Comparison of ENCODE assay signal across 29 cellular contexts in the genomic region with DNA sequence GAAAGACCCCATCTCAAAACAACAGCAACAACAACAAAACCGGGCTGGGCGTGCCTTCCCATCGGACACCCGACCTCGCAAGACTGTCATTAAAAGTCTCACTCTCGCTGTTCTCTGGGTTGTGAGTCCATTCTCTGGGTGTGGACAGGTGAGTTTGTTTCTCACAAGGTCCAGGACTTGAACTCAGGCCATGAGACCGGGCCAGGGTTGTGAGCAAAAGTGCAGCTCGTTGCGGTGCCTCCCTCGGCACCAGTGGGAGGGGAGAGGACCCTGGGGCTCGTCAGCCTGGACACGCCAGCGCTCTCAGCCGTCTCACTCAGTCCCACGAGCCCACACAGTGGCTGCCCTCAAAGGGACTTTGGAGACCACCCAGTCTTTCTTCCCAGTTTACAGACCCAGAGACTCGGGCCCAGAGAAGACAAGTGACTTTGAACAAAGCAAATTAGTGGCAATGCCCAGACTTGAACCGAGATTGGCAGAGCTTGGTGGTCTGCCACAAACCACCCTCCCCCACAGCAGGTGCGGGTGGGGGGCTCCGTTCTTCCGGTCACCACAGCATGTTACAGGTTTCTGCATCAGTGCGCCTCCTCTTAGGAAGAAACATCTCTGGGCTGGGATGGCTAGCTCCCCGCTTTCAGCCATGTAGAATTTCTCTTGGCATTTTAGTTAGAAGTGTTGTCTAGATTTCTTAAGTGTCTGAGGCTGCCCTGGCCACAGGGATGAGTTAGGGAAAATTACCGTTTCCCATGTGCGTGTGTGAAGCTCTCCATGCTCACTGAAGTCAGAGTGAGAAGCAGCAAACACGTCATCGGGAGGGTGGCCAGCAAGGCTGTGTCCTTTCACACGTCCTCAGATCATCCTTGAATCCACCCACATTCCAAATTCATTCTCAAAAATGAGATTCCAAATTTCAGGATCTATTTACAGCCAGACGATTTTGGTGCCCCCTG. TPM values are rescaled to one million over a fixed set of nuclear protein-coding genes. Genes with fewer than 3 reads are reported as not detected.
DNase-seq lines count a peak whose midpoint lies in the region; ATAC-seq and TF ChIP-seq lines count a peak whose summit lies in the region.
"Had no signal": no experiment of that assay in that cellular context is flagged by ENCODE, and none has a peak within 500 bp of the region (broad histone marks: within the 10 kb centered on the region; RNA-seq: fewer than 3 reads in every experiment).

No MANE protein-coding gene starts in this region.

- no peak for ATAC-seq in T-cell (replicated peaks in 1 of 4)
- ATAC-seq in GM18858 (IDR thresholded peaks at IDR 0.05; ENCODE audit: unreplicated experiment): no peak
- ATAC-seq: foreskin keratinocyte; heart left ventricle; naive thymus-derived CD4-positive, alpha-beta T cell; stimulated activated naive CD8-positive, alpha-beta T cell treated with anti-CD3 and anti-CD28 coated beads, Interleukin-15, Interleukin-2, amounts not matched to agents 100 U/mL and 50 U/mL, for 24 hours had no signal

- no peaks in the 10 kb centered on the region for H3K79me2 ChIP-seq in osteoblast (ENCODE audit: insufficient read depth, low read length)

- peaks cover 0 to 3% of the 10 kb centered on the region in 2 donors for H3K27me3 Mint-ChIP-seq in T-cell

- H3K9me3 ChIP-seq in MG63: no peaks in the 10 kb centered on the region
- H3K9me3 ChIP-seq in osteoblast (ENCODE audit: low read depth, low read length): no peaks in the 10 kb centered on the region
- H3K9me3 ChIP-seq: heart left ventricle had no signal

- H4K20me1 ChIP-seq in osteoblast (ENCODE audit: insufficient read depth, low read length): no peaks in the 10 kb centered on the region
- H4K20me1 ChIP-seq: BLaER1 treated with 17β-estradiol and CSF1 and Interleukin-3, amounts not matched to agents 10 nM and 100 nM had no signal

- no peak overlapping the region for H2AFZ ChIP-seq in osteoblast (ENCODE audit: low read length)

- H3K4me2 ChIP-seq in osteoblast (ENCODE audit: insufficient read depth, low read length): no peak overlapping the region

- peaks cover 12 to 18% (median 15%) of the 10 kb centered on the region in 3 donors for H3K4me1 Mint-ChIP-seq in T-cell

- H3K27ac ChIP-seq in osteoblast (ENCODE audit: low read depth, low read length): no peak overlapping the region
- H3K27ac ChIP-seq: coronary artery, foreskin keratinocyte, heart left ventricle had no signal

- DNase-seq in AG20443 (ENCODE audit: low spot score) (peak; percentile 63), MG63 (peak; percentile 53), fibroblast of the aortic adventitia (ENCODE audit: low read depth) (peak; percentile 2), osteoblast (ENCODE audit: insufficient read length, low spot score, missing footprints) (peak; percentile 75), T-cell (no peak), nucleus accumbens (lab: John Stamatoyannopoulos, UW) (no peak)
- DNase-seq: activated B cell treated with CpG ODN at 0.5 μM for 24 hours; activated CD4-positive, alpha-beta T cell treated with anti-CD3 and anti-CD28 coated beads, Interleukin-2, amount 10 ng/mL, durations not matched to agents 7 days and 5 days; activated gamma-delta T cell; activated T-cell treated with anti-CD3 and anti-CD28 coated beads, Interleukin-2, amount 50 U/mL, for 1 hour; caudate nucleus; effector CD8-positive, alpha-beta T cell; foreskin keratinocyte; heart left ventricle; naive thymus-derived CD4-positive, alpha-beta T cell; NCI-H1436 treated with DMSO at 0.1 percent for 48 hours; NCI-H2081 treated with DMSO at 0.1 percent for 48 hours; NCI-H526 treated with DMSO at 0.1 percent for 48 hours; stimulated activated naive CD8-positive, alpha-beta T cell treated with anti-CD3 and anti-CD28 coated beads, Interleukin-15, Interleukin-2, amounts not matched to agents 100 U/mL and 50 U/mL, for 24 hours; SW 1271; T1000 had no signal

- H3K27me3 ChIP-seq in MG63: no peaks in the 10 kb centered on the region
- H3K27me3 ChIP-seq in osteoblast (ENCODE audit: insufficient read depth, low read length): peaks cover 13% of the 10 kb centered on the region
- H3K27me3 ChIP-seq: BLaER1 treated with 17β-estradiol and CSF1 and Interleukin-3, amounts not matched to agents 10 nM and 100 nM; foreskin keratinocyte had no signal

- no peak overlapping the region for H3K4me3 ChIP-seq in MG63
- no peak overlapping the region for H3K4me3 ChIP-seq in fibroblast of the aortic adventitia (ENCODE audit: low read depth, low read length)
- H3K4me3 ChIP-seq in osteoblast (ENCODE audit: insufficient read depth, low read length): no peak overlapping the region
- H3K4me3 ChIP-seq: BLaER1 treated with 17β-estradiol and CSF1 and Interleukin-3, amounts not matched to agents 10 nM and 100 nM; coronary artery; heart left ventricle had no signal

- no peak overlapping the region for H3K27ac Mint-ChIP-seq in T-cell
- H3K27ac Mint-ChIP-seq: activated B cell treated with CpG ODN at 0.5 μM for 24 hours; activated CD4-positive, alpha-beta T cell treated with anti-CD3 and anti-CD28 coated beads, Interleukin-2, amount 10 ng/mL, durations not matched to agents 7 days and 5 days had no signal

- CTCF ChIA-PET in T-cell (lab: Charles Lee): no interaction called here

- no peaks in the 10 kb centered on the region for H3K36me3 ChIP-seq in MG63
- no peaks in the 10 kb centered on the region for H3K36me3 ChIP-seq in osteoblast (ENCODE audit: insufficient read depth, low read length)
- H3K36me3 ChIP-seq: heart left ventricle had no signal

- no peaks in the 10 kb centered on the region for H3K4me1 ChIP-seq in osteoblast (ENCODE audit: insufficient read depth, low read length)
- H3K4me1 ChIP-seq: foreskin keratinocyte had no signal

- no peaks in the 10 kb centered on the region for H3K36me3 Mint-ChIP-seq in T-cell
- H3K36me3 Mint-ChIP-seq: naive thymus-derived CD4-positive, alpha-beta T cell had no signal

- no peak overlapping the region for H3K4me3 Mint-ChIP-seq in T-cell
- H3K4me3 Mint-ChIP-seq: activated B cell treated with CpG ODN at 0.5 μM for 24 hours; activated CD4-positive, alpha-beta T cell treated with anti-CD3 and anti-CD28 coated beads, Interleukin-2, amount 10 ng/mL, durations not matched to agents 7 days and 5 days; naive thymus-derived CD4-positive, alpha-beta T cell had no signal

- POLR2A ChIA-PET in T-cell (lab: Charles Lee): no interaction called here

- TF ChIP-seq CTCF in fibroblast of the aortic adventitia (IDR thresholded peaks at IDR 0.05; ENCODE audit: insufficient read depth, low read length): no peak
- TF ChIP-seq CTCF in osteoblast (IDR thresholded peaks at IDR 0.05; ENCODE audit: extremely low read depth, low read depth, low read length): no peak

- no peaks in the 10 kb centered on the region for H3K9me3 Mint-ChIP-seq in T-cell

RNA-seq across cellular contexts. Expression of gene LRRC3, which starts 28.3 kb away (rescaled TPM):
- total RNA-seq in MG63 (2014; rRNA removed; shearing (Covaris generic); ENCODE audit: low replicate concordance): 1.2 and 1.4 TPM in 2 replicates
- 0.16 and 0.45 TPM in 2 replicates for total RNA-seq in fibroblast of the aortic adventitia (ENCODE audit: low replicate concordance)
- 0.72 and 0.88 TPM in 2 replicates for total RNA-seq in osteoblast
- 1 to 10 TPM in 2 of 5 donors, under 1 TPM in 3; 0.76 to 2.2 (median 0.98) TPM for total RNA-seq in T-cell

RNA-seq across cellular contexts. Expression of gene KRTAP10-1, which starts 56.4 kb away (rescaled TPM):
- total RNA-seq in MG63 (2014; rRNA removed; shearing (Covaris generic); ENCODE audit: low replicate concordance): not detected in 2 replicates
- total RNA-seq in fibroblast of the aortic adventitia (ENCODE audit: low replicate concordance) (not detected in 2 replicates), osteoblast (not detected in 2 replicates), T-cell (not detected)
- total RNA-seq: activated B cell treated with CpG ODN at 0.5 μM for 24 hours; activated CD4-positive, alpha-beta T cell treated with anti-CD3 and anti-CD28 coated beads, Interleukin-2, amount 10 ng/mL, durations not matched to agents 7 days and 5 days; activated CD8-positive, alpha-beta memory T cell treated with anti-CD3 and anti-CD28 coated beads for 36 hours; epithelial cell of proximal tubule; foreskin keratinocyte; heart left ventricle; naive thymus-derived CD4-positive, alpha-beta T cell; omental fat pad; temporal lobe; urinary bladder had no signal

Comparison
In these comparisons a context has a peak if more than half of its experiments do, and no peak if none do; other contexts are left out.
1. DNase-seq: peak in AG20443 (single experiment), MG63 (single experiment), fibroblast of the aortic adventitia (single experiment) and osteoblast (single experiment); none in T-cell (0 of 34) and nucleus accumbens (0 of 56).